ENCODE assay signal across 10 cellular contexts in the genomic region with DNA sequence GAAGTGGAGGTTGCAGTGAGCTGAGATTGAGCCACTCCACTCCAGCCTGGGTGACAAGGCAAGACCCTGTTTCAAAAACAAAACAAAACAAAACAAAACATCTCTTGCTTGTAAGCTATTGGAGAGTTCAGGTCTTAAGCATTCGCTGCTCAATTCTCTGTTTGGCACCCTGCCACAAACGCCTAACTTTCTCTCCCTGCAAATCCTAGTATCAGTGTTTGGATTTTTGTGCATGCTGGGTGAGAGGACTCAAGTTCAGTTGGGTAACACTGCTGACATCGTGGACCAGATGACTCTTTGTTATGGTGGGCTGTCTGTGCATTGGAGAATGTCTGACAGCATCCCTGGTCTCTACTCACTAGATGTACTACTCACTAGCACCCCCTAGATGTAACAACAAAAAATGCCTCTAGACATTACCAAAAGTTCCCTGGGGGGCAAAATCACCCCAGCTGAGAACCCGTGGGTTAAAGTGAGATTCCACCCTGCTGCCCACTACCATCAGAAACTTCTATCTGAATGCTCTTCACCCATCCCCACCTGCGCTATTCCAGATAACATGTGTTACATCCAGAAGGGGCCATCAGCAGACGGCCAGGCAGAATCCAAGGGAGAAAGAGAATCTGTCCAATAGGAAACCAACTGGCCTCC. TPM values are rescaled to one million over a fixed set of nuclear protein-coding genes. Genes with fewer than 3 reads are reported as not detected.
DNase-seq lines count a peak whose midpoint lies in the region; ATAC-seq and TF ChIP-seq lines count a peak whose summit lies in the region.
"Had no signal": no experiment of that assay in that cellular context is flagged by ENCODE, and none has a peak within 500 bp of the region (broad histone marks: within the 10 kb centered on the region; RNA-seq: fewer than 3 reads in every experiment).

No MANE protein-coding gene starts in this region.

- peak overlapping the region in 7 of 11 experiments; percentile 12 to 68 (median 47); a peak in 10 of 22 replicates for H3K4me2 ChIP-seq in BLaER1 treated with 17β-estradiol and CSF1 and Interleukin-3, amounts not matched to agents 10 nM and 100 nM
- no peak overlapping the region for H3K4me2 ChIP-seq in PC-3 (ENCODE audit: low read length)

- in situ Hi-C loops in GM13977 (cut with MboI; ENCODE audit: low pct_unique_long_range_greater_than_20kb, low sequenced_read_pairs, unreplicated experiment), result loop anchor here (10.0 to 25.0 kb wide), 2 partner anchors 117 to 414 kb away; no protein-coding TSS in a partner anchor

- peaks cover 0 to 84% (median 0%) of the 10 kb centered on the region in 11 experiments; a peak in 9 of 22 replicates for H3K27me3 ChIP-seq in BLaER1 treated with 17β-estradiol and CSF1 and Interleukin-3, amounts not matched to agents 10 nM and 100 nM
- H3K27me3 ChIP-seq in PC-3 (ENCODE audit: low read length), result peaks cover 21% of the 10 kb centered on the region; the same call in 1 of the 2 replicates

- no peaks in the 10 kb centered on the region for H3K36me3 ChIP-seq in BLaER1 treated with 17β-estradiol and CSF1 and Interleukin-3, amounts not matched to agents 10 nM and 100 nM
- H3K36me3 ChIP-seq in PC-3 (ENCODE audit: low read depth, low read length), result no peaks in the 10 kb centered on the region

- H2AFZ ChIP-seq in PC-3 (ENCODE audit: low read length), result no peak overlapping the region

- no peak overlapping the region for H3K27ac Mint-ChIP-seq in activated naive CD4-positive, alpha-beta T cell treated with anti-CD3 and anti-CD28 coated beads, Interleukin-2, amount 10 ng/mL, durations not matched to agents 7 days and 5 days

- no peak overlapping the region for H3K9ac ChIP-seq in BLaER1 treated with 17β-estradiol and CSF1 and Interleukin-3, amounts not matched to agents 10 nM and 100 nM
- no peak overlapping the region for H3K9ac ChIP-seq in PC-3 (ENCODE audit: low read length)

- intact Hi-C loops in PC-3 (cut with micrococcal nuclease), result no loop called here

- no peaks in the 10 kb centered on the region for H3K9me3 Mint-ChIP-seq in activated naive CD4-positive, alpha-beta T cell treated with anti-CD3 and anti-CD28 coated beads, Interleukin-2, amount 10 ng/mL, durations not matched to agents 7 days and 5 days

- H4K20me1 ChIP-seq in BLaER1 treated with 17β-estradiol and CSF1 and Interleukin-3, amounts not matched to agents 10 nM and 100 nM, result peaks cover 0 to 21% (median 0%) of the 10 kb centered on the region in 11 experiments; a peak in 3 of 22 replicates
- H4K20me1 ChIP-seq in PC-3 (ENCODE audit: low read length), result no peaks in the 10 kb centered on the region

- no TSS peak for BruUV-seq in PC-3 (replicated peaks; lab: Mats Ljungman, UMichigan)

- CTCF ChIA-PET in PC-3 (lab: Charles Lee), result no interaction called here
- CTCF ChIA-PET in activated naive CD4-positive, alpha-beta T cell treated with anti-CD3 and anti-CD28 coated beads, Interleukin-2, amount 10 ng/mL, durations not matched to agents 7 days and 5 days (lab: Charles Lee), result interaction anchor here (0.8 to 1.7 kb wide), 4 partner anchors 8 to 12 kb away, joined by 3 to 4 read pairs (median 3); no protein-coding TSS in a partner anchor

- peaks cover 34 to 56% (median 43%) of the 10 kb centered on the region in 10 experiments for H3K4me1 ChIP-seq in BLaER1 treated with 17β-estradiol and CSF1 and Interleukin-3, amounts not matched to agents 10 nM and 100 nM
- H3K4me1 ChIP-seq in PC-3 (ENCODE audit: insufficient read depth, low read length), result no peaks in the 10 kb centered on the region

- no peak overlapping the region for H3K4me3 Mint-ChIP-seq in activated naive CD4-positive, alpha-beta T cell treated with anti-CD3 and anti-CD28 coated beads, Interleukin-2, amount 10 ng/mL, durations not matched to agents 7 days and 5 days

- H3K27me3 Mint-ChIP-seq in activated naive CD4-positive, alpha-beta T cell treated with anti-CD3 and anti-CD28 coated beads, Interleukin-2, amount 10 ng/mL, durations not matched to agents 7 days and 5 days, result peaks cover 18% of the 10 kb centered on the region

- TF ChIP-seq CTCF in GM13977 (IDR thresholded peaks at IDR 0.05; ENCODE audit: extremely low read depth, insufficient read depth, missing control alignments) (peak; percentile 54), PC-3 (conservative IDR thresholded peaks at IDR 0.05; ENCODE audit: low read depth, low read length) (peak; percentile 61)

- no peak overlapping the region for H3K27ac ChIP-seq in BLaER1 treated with 17β-estradiol and CSF1 and Interleukin-3, amounts not matched to agents 10 nM and 100 nM
- no peak overlapping the region for H3K27ac ChIP-seq in PC-3 (ENCODE audit: low read length)

- ATAC-seq in PC-3, result no peak
- ATAC-seq: left cardiac atrium had no signal

- POLR2A ChIA-PET in PC-3 (lab: Charles Lee; ENCODE audit: unreplicated experiment), result no interaction called here

- H3K36me3 Mint-ChIP-seq in activated naive CD4-positive, alpha-beta T cell treated with anti-CD3 and anti-CD28 coated beads, Interleukin-2, amount 10 ng/mL, durations not matched to agents 7 days and 5 days, result no peaks in the 10 kb centered on the region

- H3K79me2 ChIP-seq in PC-3 (ENCODE audit: low read length), result no peaks in the 10 kb centered on the region

- H3F3A ChIP-seq in PC-3 (ENCODE audit: low read length, unreplicated experiment), result no peaks in the 10 kb centered on the region

- H3K9me2 ChIP-seq in PC-3 (replicated peaks; ENCODE audit: low read length), result no peaks in the 10 kb centered on the region

- no peaks in the 10 kb centered on the region for H3K4me1 Mint-ChIP-seq in activated naive CD4-positive, alpha-beta T cell treated with anti-CD3 and anti-CD28 coated beads, Interleukin-2, amount 10 ng/mL, durations not matched to agents 7 days and 5 days

- peaks cover 0 to 2% (median 0%) of the 10 kb centered on the region in 11 experiments; a peak in 1 of 22 replicates for H3K9me3 ChIP-seq in BLaER1 treated with 17β-estradiol and CSF1 and Interleukin-3, amounts not matched to agents 10 nM and 100 nM (replicated peaks in 1 of 11)
- no peaks in the 10 kb centered on the region for H3K9me3 ChIP-seq in PC-3 (ENCODE audit: low read length)

- DNase-seq in GM13977 (ENCODE audit: low spot score) (no peak), PC-3 (peak; percentile 21), germinal center (ENCODE audit: low spot score) (peak; percentile 34), NCI-H2227 treated with DMSO at 0.1 percent for 48 hours (lab: John Stamatoyannopoulos, UW) (no peak), cortex of kidney (lab: John Stamatoyannopoulos, UW) (no peak), AG08395 (ENCODE audit: low spot score) (no peak)
- DNase-seq in activated naive CD4-positive, alpha-beta T cell treated with anti-CD3 and anti-CD28 coated beads, Interleukin-2, amount 10 ng/mL, durations not matched to agents 7 days and 5 days, result no peak
- DNase-seq: left cardiac atrium, NCI-H2081 treated with DMSO at 0.1 percent for 48 hours had no signal

- H3K4me3 ChIP-seq in BLaER1 treated with 17β-estradiol and CSF1 and Interleukin-3, amounts not matched to agents 10 nM and 100 nM, result no peak overlapping the region
- H3K4me3 ChIP-seq in PC-3 (ENCODE audit: low read length), result no peak overlapping the region

RNA-seq across cellular contexts. Expression of gene CACNB4, which starts 50.9 kb away (rescaled TPM):
- not detected in 2 replicates for total RNA-seq in PC-3 (2014; rRNA removed)

Comparison
In these comparisons a context has a peak if more than half of its experiments do, and no peak if none do; other contexts are left out.
1. DNase-seq: peak in PC-3 (single experiment) and germinal center (single experiment); none in GM13977 (single experiment), NCI-H2227 treated with DMSO at 0.1 percent for 48 hours (single experiment), cortex of kidney (single experiment), AG08395 (single experiment) and activated naive CD4-positive, alpha-beta T cell treated with anti-CD3 and anti-CD28 coated beads, Interleukin-2, amount 10 ng/mL, durations not matched to agents 7 days and 5 days (single experiment).